Comparison of ENCODE assay signal across 16 cellular contexts in genomic region chr1:109805486-109806180, GRCh38. TPM values are rescaled to one million over a fixed set of nuclear protein-coding genes. Genes with fewer than 3 reads are reported as not detected.
DNase-seq lines count a peak whose midpoint lies in the region; ATAC-seq and TF ChIP-seq lines count a peak whose summit lies in the region.
"Had no signal": no experiment of that assay in that cellular context is flagged by ENCODE, and none has a peak within 500 bp of the region (broad histone marks: within the 10 kb centered on the region; RNA-seq: fewer than 3 reads in every experiment).

No MANE protein-coding gene starts in this region.

- no peak overlapping the region for H3K4me3 Mint-ChIP-seq in endothelial cell (ENCODE audit: unreplicated experiment)
- no peak overlapping the region for H3K4me3 Mint-ChIP-seq in activated CD4-positive, alpha-beta T cell treated with anti-CD3 and anti-CD28 coated beads, Interleukin-2, amount 10 ng/mL, durations not matched to agents 24 days and 14 days
- H3K4me3 Mint-ChIP-seq: activated T-helper 1 cell treated with anti-CD3 and anti-CD28 coated beads, Interleukin-12 subunit alpha, Interleukin-12 subunit beta, Interleukin-2, Interleukin-4 antibody, amounts not matched to agents 30 ng/mL and 10 ng/mL and 1 ng/mL, durations not matched to agents 14 hours and 24 hours and 36 hours; T-cell had no signal

- H3K27me3 ChIP-seq in adipocyte (replicated peaks; ENCODE audit: control insufficient read depth, insufficient read depth, low read length): no peaks in the 10 kb centered on the region
- H3K27me3 ChIP-seq: dorsolateral prefrontal cortex had no signal

- intact Hi-C loops in sciatic nerve (cut with DNase I): no loop called here
- intact Hi-C loops in activated CD4-positive, alpha-beta T cell treated with anti-CD3 and anti-CD28 coated beads, Interleukin-2, amount 10 ng/mL, durations not matched to agents 24 days and 14 days (cut with micrococcal nuclease): no loop called here

- H3K27ac Mint-ChIP-seq in endothelial cell (ENCODE audit: unreplicated experiment): no peak overlapping the region
- no peak overlapping the region for H3K27ac Mint-ChIP-seq in activated CD4-positive, alpha-beta T cell treated with anti-CD3 and anti-CD28 coated beads, Interleukin-2, amount 10 ng/mL, durations not matched to agents 24 days and 14 days
- H3K27ac Mint-ChIP-seq: activated T-helper 1 cell treated with anti-CD3 and anti-CD28 coated beads, Interleukin-12 subunit alpha, Interleukin-12 subunit beta, Interleukin-2, Interleukin-4 antibody, amounts not matched to agents 30 ng/mL and 10 ng/mL and 1 ng/mL, durations not matched to agents 14 hours and 24 hours and 36 hours had no signal

- no peaks in the 10 kb centered on the region for H3K36me3 Mint-ChIP-seq in endothelial cell (ENCODE audit: low read depth, unreplicated experiment)
- no peaks in the 10 kb centered on the region for H3K36me3 Mint-ChIP-seq in activated CD4-positive, alpha-beta T cell treated with anti-CD3 and anti-CD28 coated beads, Interleukin-2, amount 10 ng/mL, durations not matched to agents 24 days and 14 days (ENCODE audit: low read depth)
- H3K36me3 Mint-ChIP-seq: T-cell had no signal

- H3K27me3 Mint-ChIP-seq in endothelial cell (ENCODE audit: unreplicated experiment): peaks cover 8% of the 10 kb centered on the region
- no peaks in the 10 kb centered on the region for H3K27me3 Mint-ChIP-seq in activated CD4-positive, alpha-beta T cell treated with anti-CD3 and anti-CD28 coated beads, Interleukin-2, amount 10 ng/mL, durations not matched to agents 24 days and 14 days
- H3K27me3 Mint-ChIP-seq: T-cell had no signal

- peaks cover 5% of the 10 kb centered on the region for H3K4me1 Mint-ChIP-seq in endothelial cell (ENCODE audit: unreplicated experiment)
- peaks cover 67% of the 10 kb centered on the region for H3K4me1 Mint-ChIP-seq in activated CD4-positive, alpha-beta T cell treated with anti-CD3 and anti-CD28 coated beads, Interleukin-2, amount 10 ng/mL, durations not matched to agents 24 days and 14 days

- H3K36me3 ChIP-seq in adipocyte (ENCODE audit: control insufficient read depth, insufficient read depth, low read length, severe bottlenecking): no peaks in the 10 kb centered on the region

- H3K4me3 ChIP-seq in adipocyte (ENCODE audit: low read length): no peak overlapping the region
- H3K4me3 ChIP-seq: dorsolateral prefrontal cortex, lung, PC-9 had no signal

- DNase-seq in SHP77 (lab: John Stamatoyannopoulos, UW) (peak; percentile 56 to 59), SHP77 treated with DMSO at 0.1 percent for 48 hours (lab: John Stamatoyannopoulos, UW) (no peak), NCI-H146 (lab: John Stamatoyannopoulos, UW) (peak; percentile 76), adipocyte (ENCODE audit: low read depth) (peak; percentile 43), sciatic nerve (ENCODE audit: low spot score) (peak; percentile 45), LoVo (ENCODE audit: low spot score) (no peak), endothelial cell (ENCODE audit: low spot score) (no peak)
- DNase-seq in activated CD4-positive, alpha-beta T cell treated with anti-CD3 and anti-CD28 coated beads, Interleukin-2, amount 10 ng/mL, durations not matched to agents 24 days and 14 days: no peak
- DNase-seq: NCI-H226, PC-9, substantia nigra, T-cell had no signal

- H3K9ac ChIP-seq in adipocyte (ENCODE audit: low read length): no peak overlapping the region

- peak; percentile 74 for ATAC-seq in sciatic nerve
- ATAC-seq: T-cell had no signal

- no peaks in the 10 kb centered on the region for H3K9me3 Mint-ChIP-seq in endothelial cell (ENCODE audit: unreplicated experiment)
- no peaks in the 10 kb centered on the region for H3K9me3 Mint-ChIP-seq in activated CD4-positive, alpha-beta T cell treated with anti-CD3 and anti-CD28 coated beads, Interleukin-2, amount 10 ng/mL, durations not matched to agents 24 days and 14 days
- H3K9me3 Mint-ChIP-seq: activated T-helper 1 cell treated with anti-CD3 and anti-CD28 coated beads, Interleukin-12 subunit alpha, Interleukin-12 subunit beta, Interleukin-2, Interleukin-4 antibody, amounts not matched to agents 30 ng/mL and 10 ng/mL and 1 ng/mL, durations not matched to agents 14 hours and 24 hours and 36 hours; T-cell had no signal

- no peaks in the 10 kb centered on the region for H3K9me3 ChIP-seq in adipocyte (ENCODE audit: control insufficient read depth, low read length)

- H3K4me1 ChIP-seq in adipocyte (ENCODE audit: control insufficient read depth, insufficient read depth, low read length): peaks cover 40% of the 10 kb centered on the region

- no peak for TF ChIP-seq CTCF in endothelial cell (IDR thresholded peaks at IDR 0.05; ENCODE audit: unreplicated experiment)

RNA-seq across cellular contexts. Expression of gene EPS8L3, which starts 41.9 kb away (rescaled TPM):
- not detected for total RNA-seq in sciatic nerve
- total RNA-seq in endothelial cell (ENCODE audit: unreplicated experiment): not detected
- total RNA-seq in activated CD4-positive, alpha-beta T cell treated with anti-CD3 and anti-CD28 coated beads, Interleukin-2, amount 10 ng/mL, durations not matched to agents 24 days and 14 days: not detected in 2 replicates
- total RNA-seq: activated T-helper 1 cell treated with anti-CD3 and anti-CD28 coated beads, Interleukin-12 subunit alpha, Interleukin-12 subunit beta, Interleukin-2, Interleukin-4 antibody, amounts not matched to agents 30 ng/mL and 10 ng/mL and 1 ng/mL, durations not matched to agents 14 hours and 24 hours and 36 hours; M059J had no signal

Comparison
In these comparisons a context has a peak if more than half of its experiments do, and no peak if none do; other contexts are left out.
1. DNase-seq: peak in SHP77 (2 of 2), NCI-H146 (single experiment), adipocyte (single experiment) and sciatic nerve (single experiment); none in SHP77 treated with DMSO at 0.1 percent for 48 hours (single experiment), LoVo (single experiment), endothelial cell (single experiment) and activated CD4-positive, alpha-beta T cell treated with anti-CD3 and anti-CD28 coated beads, Interleukin-2, amount 10 ng/mL, durations not matched to agents 24 days and 14 days (single experiment).